Comparison of ENCODE assay signal across 24 cellular contexts in the genomic region with DNA sequence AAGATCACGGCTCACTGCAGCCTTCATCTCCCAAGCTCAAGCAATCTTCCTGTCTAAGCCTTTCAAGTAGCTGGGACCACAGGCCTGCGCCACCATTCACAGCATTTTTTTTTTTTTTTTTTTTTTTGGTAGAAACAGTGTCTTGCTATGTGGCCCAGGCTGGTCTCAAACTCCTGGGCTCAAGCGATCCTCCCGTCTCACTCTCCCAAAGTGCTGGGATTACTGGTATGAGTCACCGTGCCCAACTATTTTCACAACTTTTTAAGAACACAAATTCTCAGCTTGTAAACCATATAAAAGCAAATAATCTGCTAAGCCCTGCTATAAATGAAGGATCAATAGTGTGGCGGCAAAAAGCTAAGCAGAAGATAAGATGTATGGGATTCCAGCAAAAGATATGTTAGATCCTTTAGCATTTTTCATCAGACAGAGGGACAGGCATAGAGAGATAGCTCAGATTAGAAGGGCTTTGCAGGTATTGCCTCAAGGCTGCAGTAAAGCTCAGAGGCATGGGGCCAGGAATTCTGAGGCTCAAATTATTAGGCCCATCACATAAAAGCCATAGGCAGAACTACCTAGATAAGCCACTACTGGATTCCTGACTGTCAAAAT. TPM values are rescaled to one million over a fixed set of nuclear protein-coding genes. Genes with fewer than 3 reads are reported as not detected.
"Had no signal": no experiment of that assay in that cellular context is flagged by ENCODE, and none has a peak within 500 bp of the region (broad histone marks: within the 10 kb centered on the region; RNA-seq: fewer than 3 reads in every experiment).

No MANE protein-coding gene starts in this region.

- H3K9me3 ChIP-seq: gastrocnemius medialis, left lung, ovary, right lobe of liver, testis, tibial artery, upper lobe of left lung, uterus had no signal

- H3K4me1 Mint-ChIP-seq: naive thymus-derived CD8-positive, alpha-beta T cell had no signal

- H3K36me3 ChIP-seq: gastrocnemius medialis, ovary, right lobe of liver, uterus had no signal

- DNase-seq: dorsolateral prefrontal cortex; effector CD4-positive, alpha-beta T cell; gastrocnemius medialis; head of caudate nucleus; left cardiac atrium; left lung; mesenchymal stem cell; naive thymus-derived CD8-positive, alpha-beta T cell; occipital lobe; ovary; posterior cingulate gyrus; right lobe of liver; stimulated activated CD4-positive, alpha-beta T cell treated with anti-CD3 and anti-CD28 coated beads, Interleukin-12 subunit alpha, Interleukin-12 subunit beta, amount 100 ng/mL, for 4 hours; stimulated activated CD4-positive, alpha-beta T cell treated with anti-CD3 and anti-CD28 coated beads, Interleukin-1b, Interleukin-23, amount 100 ng/mL, for 48 hours; stimulated activated CD4-positive, alpha-beta T cell treated with anti-CD3 and anti-CD28 coated beads, Interleukin-4, amount 100 ng/mL, for 1 hour; stimulated activated CD8-positive, alpha-beta memory T cell treated with anti-CD3 and anti-CD28 coated beads, Interleukin-4, amount 100 ng/mL, for 48 hours; stimulated activated naive CD4-positive, alpha-beta T cell treated with Interleukin-2 at 50 U/mL for 16 hours; substantia nigra; testis; tibial artery; uterus had no signal

- H3K79me2 ChIP-seq: hepatocyte had no signal

- H3K9me3 Mint-ChIP-seq: naive thymus-derived CD8-positive, alpha-beta T cell had no signal

- H3K4me3 ChIP-seq: dorsolateral prefrontal cortex, gastrocnemius medialis, hepatocyte, left lung, ovary, right lobe of liver, smooth muscle cell, testis, tibial artery, upper lobe of left lung, uterus had no signal

- H3K4me1 ChIP-seq: testis, uterus had no signal

- H3K27ac Mint-ChIP-seq: naive thymus-derived CD8-positive, alpha-beta T cell had no signal

- H3K4me3 Mint-ChIP-seq: naive thymus-derived CD8-positive, alpha-beta T cell had no signal

- H3K27me3 ChIP-seq: dorsolateral prefrontal cortex, gastrocnemius medialis, hepatocyte, left lung, ovary, right lobe of liver, testis, tibial artery, upper lobe of left lung, uterus had no signal

- H2AFZ ChIP-seq: hepatocyte had no signal

- H3K4me2 ChIP-seq: hepatocyte, smooth muscle cell had no signal

- H3K27ac ChIP-seq: dorsolateral prefrontal cortex, gastrocnemius medialis, hepatocyte, left lung, ovary, right lobe of liver, testis, tibial artery, upper lobe of left lung, uterus had no signal

- ATAC-seq: gastrocnemius medialis; left cardiac atrium; left lung; naive thymus-derived CD8-positive, alpha-beta T cell; right lobe of liver had no signal

RNA-seq across cellular contexts. Expression of gene EMP2, which starts 55.1 kb away (rescaled TPM):
- total RNA-seq: naive thymus-derived CD8-positive, alpha-beta T cell had no signal
- polyA plus RNA-seq: naive thymus-derived CD8-positive, alpha-beta T cell had no signal
